Comparison of ENCODE assay signal across 9 cellular contexts in the genomic region with DNA sequence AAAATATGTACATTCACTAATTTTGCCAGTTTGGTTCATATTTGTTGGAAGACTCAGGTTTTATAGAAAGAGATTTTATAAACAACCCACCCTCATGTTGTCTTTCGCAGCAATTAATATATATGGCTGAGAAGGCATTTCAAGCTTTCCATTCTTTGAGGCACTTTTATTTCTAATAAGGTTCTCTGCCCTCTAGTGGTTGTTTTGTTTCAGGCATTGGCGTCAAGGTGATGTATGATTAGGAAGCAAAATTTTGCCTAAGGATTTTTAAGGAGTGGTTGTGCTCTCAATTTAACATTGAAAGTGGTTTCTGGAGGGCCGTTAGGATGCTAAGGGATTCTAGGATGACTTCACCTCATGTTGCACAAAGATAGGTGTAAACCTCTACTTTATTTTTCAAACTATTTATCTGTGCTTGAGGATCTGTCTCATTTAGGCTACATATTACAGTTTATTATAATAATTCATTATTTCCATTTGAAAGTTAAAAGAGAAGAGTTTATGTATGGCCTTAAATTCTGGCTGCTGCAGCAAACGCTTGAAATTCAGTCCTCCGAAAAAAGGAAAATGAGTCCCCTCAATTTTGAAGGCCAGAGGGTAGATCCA. TPM values are rescaled to one million over a fixed set of nuclear protein-coding genes. Genes with fewer than 3 reads are reported as not detected.
A peak's percentile ranks its signal among the peaks of the same experiment; 100 is the strongest.
DNase-seq lines count a peak whose midpoint lies in the region; ATAC-seq, FAIRE-seq and TF ChIP-seq lines count a peak whose summit lies in the region.
"Had no signal": no experiment of that assay in that cellular context is flagged by ENCODE, and none has a peak within 500 bp of the region (broad histone marks: within the 10 kb centered on the region; RNA-seq: fewer than 3 reads in every experiment).

No MANE protein-coding gene starts in this region.

- no peaks in the 10 kb centered on the region for H3K79me2 ChIP-seq in mesendoderm (ENCODE audit: control insufficient read depth, insufficient read depth, low read length)

- H3K9me3 Mint-ChIP-seq in HFFc6 = no peaks in the 10 kb centered on the region

- H3K4me1 ChIP-seq in mesendoderm (ENCODE audit: control insufficient read depth, low read depth, low read length) = no peaks in the 10 kb centered on the region

- H2AK5ac ChIP-seq in mesendoderm (ENCODE audit: low read length) = no peak overlapping the region

- H3K56ac ChIP-seq in mesendoderm (ENCODE audit: low read length) = no peak overlapping the region

- H3K27me3 Mint-ChIP-seq in HFFc6 (ENCODE audit: insufficient read depth) = no peaks in the 10 kb centered on the region; the same call in 1 of the 2 replicates

- H3K9ac ChIP-seq in mesendoderm (ENCODE audit: low read length) = no peak overlapping the region

- H3K4me2 ChIP-seq in mesendoderm (ENCODE audit: low read length) = no peak overlapping the region

- WGBS in mesendoderm (ENCODE audit: extremely low coverage, insufficient coverage, low lambda C conversion rate) = no CpG with 5 or more reads among the region's 5 CpGs

- H3K36me3 ChIP-seq in bronchial epithelial cell (ENCODE audit: control insufficient read depth, insufficient read depth, low read length) = no peaks in the 10 kb centered on the region
- no peaks in the 10 kb centered on the region for H3K36me3 ChIP-seq in mesendoderm (ENCODE audit: control insufficient read depth, insufficient read depth, low read length)
- H3K36me3 ChIP-seq: neutrophil had no signal

- H3K4me3 Mint-ChIP-seq in HFFc6 = no peak overlapping the region

- no peak overlapping the region for H3K23ac ChIP-seq in mesendoderm (ENCODE audit: low read length)

- no peaks in the 10 kb centered on the region for H3K4me1 Mint-ChIP-seq in HFFc6 (ENCODE audit: low read depth)

- peak; percentile 87 for TF ChIP-seq CTCF in HFFc6 (IDR thresholded peaks at IDR 0.05)
- TF ChIP-seq CTCF in bronchial epithelial cell (IDR thresholded peaks at IDR 0.05; ENCODE audit: insufficient read depth, low read length, severe bottlenecking) = peak; percentile 67

- H3K4me3 ChIP-seq in bronchial epithelial cell (ENCODE audit: low read depth, low read length) = no peak overlapping the region
- H3K4me3 ChIP-seq in mesendoderm (ENCODE audit: low read length) = no peak overlapping the region

- no peak for ATAC-seq in GM19023 (IDR thresholded peaks at IDR 0.05; ENCODE audit: unreplicated experiment)

- H4K5ac ChIP-seq in mesendoderm (ENCODE audit: low read length) = no peak overlapping the region

- no peak overlapping the region for H2BK120ac ChIP-seq in mesendoderm (ENCODE audit: low read depth, low read length)

- H3K27me3 ChIP-seq in bronchial epithelial cell (ENCODE audit: control insufficient read depth, insufficient read depth, low read length) (no peaks in the 10 kb centered on the region), mesendoderm (ENCODE audit: insufficient read depth, low read length, poor library complexity) (no peaks in the 10 kb centered on the region)
- H3K27me3 ChIP-seq: neutrophil had no signal

- H3K27ac ChIP-seq in mesendoderm (ENCODE audit: low read depth, low read length) = no peak overlapping the region
- H3K27ac ChIP-seq: neutrophil had no signal

- DNase-seq in Daoy (ENCODE audit: low read depth) (peak; percentile 7), HFFc6 (peak; percentile 24), NCI-H524 treated with DMSO at 0.1 percent for 48 hours (lab: John Stamatoyannopoulos, UW) (peak; percentile 14), bronchial epithelial cell (ENCODE audit: low read depth) (peak; percentile 45), mesendoderm (peak; percentile 50)
- DNase-seq in stimulated activated CD4-positive, alpha-beta T cell treated with anti-CD3 and anti-CD28 coated beads, Interleukin-4, amount 100 ng/mL, for 4 hours = no peak
- no peak for DNase-seq in stimulated activated CD4-positive, alpha-beta T cell treated with anti-CD3 and anti-CD28 coated beads, Interleukin-4, amount 100 ng/mL, for 1 hour

- H3K27ac Mint-ChIP-seq in HFFc6 = no peak overlapping the region

- H4K8ac ChIP-seq in mesendoderm (ENCODE audit: low read depth, low read length) = no peak overlapping the region

- no peak overlapping the region for H3K18ac ChIP-seq in mesendoderm (ENCODE audit: low read length)

- H3K36me3 Mint-ChIP-seq in HFFc6 (ENCODE audit: low read depth) = no peaks in the 10 kb centered on the region

- no peaks in the 10 kb centered on the region for H3K79me1 ChIP-seq in mesendoderm (ENCODE audit: low read length)

- FAIRE-seq in bronchial epithelial cell (lab: Jason Lieb, UNC) = no peak

- H2BK15ac ChIP-seq in mesendoderm (replicated peaks; ENCODE audit: low read depth) = no peak overlapping the region

- H2BK5ac ChIP-seq in mesendoderm (ENCODE audit: low read length) = no peak overlapping the region

- H3K4ac ChIP-seq in mesendoderm (ENCODE audit: low read depth, low read length) = no peak overlapping the region

RNA-seq across cellular contexts. Expression of a gene that starts 35.9 kb away (rescaled TPM):
- total RNA-seq in Daoy (2014; rRNA removed; shearing (Covaris generic)) = 0.06 TPM in 1 of 2 replicates, not detected in the other
- not detected for total RNA-seq in HFFc6 (2021; fragmentation: NEBNext Ultra II Directional; extraction: Animal tissue kit (Norgen Biotek cat#: 25700))
- total RNA-seq in bronchial epithelial cell = not detected in 2 replicates
- 0.11 TPM for polyA plus RNA-seq in mesendoderm (2013, experiment 1 of 2)
- 0.22 TPM for polyA plus RNA-seq in mesendoderm (2013, experiment 2 of 2)

Comparison
In these comparisons a context has a peak if more than half of its experiments do, and no peak if none do; other contexts are left out.
1. DNase-seq: peak in Daoy (single experiment), HFFc6 (single experiment), NCI-H524 treated with DMSO at 0.1 percent for 48 hours (single experiment), bronchial epithelial cell (single experiment) and mesendoderm (single experiment); none in stimulated activated CD4-positive, alpha-beta T cell treated with anti-CD3 and anti-CD28 coated beads, Interleukin-4, amount 100 ng/mL, for 4 hours (0 of 2) and stimulated activated CD4-positive, alpha-beta T cell treated with anti-CD3 and anti-CD28 coated beads, Interleukin-4, amount 100 ng/mL, for 1 hour (single experiment).